In genomic region chr13:44106231-44107152, GRCh38 we compare ENCODE assay signal across 25 cellular contexts.
DNase-seq lines count a peak whose midpoint lies in the region; ATAC-seq, FAIRE-seq and TF ChIP-seq lines count a peak whose summit lies in the region.
"Had no signal": no experiment of that assay in that cellular context is flagged by ENCODE, and none has a peak within 500 bp of the region (broad histone marks: within the 10 kb centered on the region; RNA-seq: fewer than 3 reads in every experiment).

No MANE protein-coding gene starts in this region.

- 52% methylated on average over 5 of the region's 6 CpGs for WGBS in right lobe of liver (ENCODE audit: insufficient coverage, low coverage, low lambda C conversion rate, missing lambda C conversion rate)
- 42 to 61% (median 50%) methylated on average over 6 of the region's 6 CpGs for WGBS in small intestine, 3 donors
- WGBS in esophagus squamous epithelium, 2 donors = 46 to 61% methylated on average over 5 of the region's 6 CpGs

- H3K9me3 ChIP-seq in colonic mucosa (no peaks in the 10 kb centered on the region), right lobe of liver (no peaks in the 10 kb centered on the region), small intestine (ENCODE audit: control insufficient read depth, low read depth) (no peaks in the 10 kb centered on the region), mucosa of descending colon (no peaks in the 10 kb centered on the region), esophagus squamous epithelium (no peaks in the 10 kb centered on the region)

- peak overlapping the region; percentile 79 for H3K27ac ChIP-seq in colonic mucosa
- H3K27ac ChIP-seq in right lobe of liver = peak overlapping the region; percentile 60 to 82 (median 68)
- peak overlapping the region; percentile 72 to 90 for H3K27ac ChIP-seq in small intestine (ENCODE audit: low read depth in 1 of 2, low read length in 1 of 2)
- peak overlapping the region in 2 of 4 donors; percentile 2 to 37 for H3K27ac ChIP-seq in esophagus squamous epithelium
- H3K27ac ChIP-seq: SK-N-MC had no signal

- TF ChIP-seq CTCF in colonic mucosa (IDR thresholded peaks at IDR 0.05) = no peak
- TF ChIP-seq CTCF in right lobe of liver (IDR thresholded peaks at IDR 0.05) = no peak
- TF ChIP-seq CTCF in mucosa of descending colon (IDR thresholded peaks at IDR 0.05) = no peak
- TF ChIP-seq CTCF in esophagus squamous epithelium (IDR thresholded peaks at IDR 0.05) = no peak

- DNase-seq in HT-29 (ENCODE audit: low spot score) = peak; percentile 37
- DNase-seq in colonic mucosa = no peak
- no peak for DNase-seq in right lobe of liver
- peak; percentile 59 for DNase-seq in small intestine
- no peak for DNase-seq in mucosa of descending colon
- DNase-seq in esophagus squamous epithelium (lab: John Stamatoyannopoulos, UW) = no peak
- DNase-seq in activated CD8-positive, alpha-beta memory T cell treated with anti-CD3 and anti-CD28 coated beads for 24 hours = no peak
- DNase-seq: activated CD4-positive, alpha-beta T cell treated with anti-CD3 and anti-CD28 coated beads, Interleukin-2, amount 10 ng/mL, durations not matched to agents 7 days and 5 days; endodermal cell; glutamatergic neuron; IMR-90; NCI-H1417; NCI-H510A; NK-92 treated with Interleukin-12 subunit alpha and Interleukin-12 subunit beta, amount 100 ng/mL, for 24 hours; stimulated activated CD4-positive, alpha-beta T cell treated with anti-CD3 and anti-CD28 coated beads, Interleukin-4, amount 100 ng/mL, for 24 hours; stomach; T-helper 17 cell had no signal

- H3K4me3 ChIP-seq in colonic mucosa (no peak overlapping the region), right lobe of liver (no peak overlapping the region), small intestine (ENCODE audit: low read depth in 1 of 2, low read length in 2 of 2) (no peak overlapping the region), mucosa of descending colon (no peak overlapping the region), esophagus squamous epithelium (no peak overlapping the region)
- H3K4me3 ChIP-seq: SK-N-MC, smooth muscle cell, stomach had no signal

- FAIRE-seq in small intestine (lab: Jason Lieb, UNC) = no peak
- FAIRE-seq: H1, RCC 7860 had no signal

- H3K9ac ChIP-seq in colonic mucosa (ENCODE audit: low read depth in 2 of 2, low read length in 2 of 2) = no peak overlapping the region

- H3K4me1 ChIP-seq in colonic mucosa (no peaks in the 10 kb centered on the region), right lobe of liver (peaks cover 0 to 61% (median 28%) of the 10 kb centered on the region in 4 donors), small intestine (ENCODE audit: control insufficient read depth in 2 of 2, insufficient read depth in 1 of 2, low read depth in 1 of 2, low read length in 1 of 2) (peaks cover 28 to 32% of the 10 kb centered on the region in 2 donors), mucosa of descending colon (ENCODE audit: low read depth) (peaks cover 40% of the 10 kb centered on the region), esophagus squamous epithelium (peaks cover 0 to 40% (median 23%) of the 10 kb centered on the region in 3 donors)

- H3K36me3 ChIP-seq in colonic mucosa = no peaks in the 10 kb centered on the region
- H3K36me3 ChIP-seq in right lobe of liver = no peaks in the 10 kb centered on the region
- H3K36me3 ChIP-seq in small intestine (ENCODE audit: control insufficient read depth in 2 of 2, insufficient read depth in 2 of 2, low read length in 2 of 2) = no peaks in the 10 kb centered on the region
- no peaks in the 10 kb centered on the region for H3K36me3 ChIP-seq in mucosa of descending colon (ENCODE audit: low read depth)
- H3K36me3 ChIP-seq in esophagus squamous epithelium = no peaks in the 10 kb centered on the region
- H3K36me3 ChIP-seq: stomach had no signal

- no peak for TF ChIP-seq POLR2A in right lobe of liver (IDR thresholded peaks at IDR 0.05)
- no peak for TF ChIP-seq POLR2A in esophagus squamous epithelium (IDR thresholded peaks at IDR 0.05)

- intact Hi-C loops in colonic mucosa (cut with DNase I) = no loop called here
- intact Hi-C loops in right lobe of liver (cut with DNase I) = no loop called here
- intact Hi-C loops in mucosa of descending colon (cut with DNase I, micrococcal nuclease) = no loop called here
- intact Hi-C loops in esophagus squamous epithelium (cut with DNase I) = no loop called here

- no peaks in the 10 kb centered on the region for H3K27me3 ChIP-seq in colonic mucosa
- H3K27me3 ChIP-seq in right lobe of liver = no peaks in the 10 kb centered on the region
- H3K27me3 ChIP-seq in small intestine (ENCODE audit: control insufficient read depth in 2 of 2, insufficient read depth in 2 of 2, low read length in 2 of 2) = no peaks in the 10 kb centered on the region
- no peaks in the 10 kb centered on the region for H3K27me3 ChIP-seq in esophagus squamous epithelium
- H3K27me3 ChIP-seq: stomach had no signal

- ATAC-seq in right lobe of liver = no peak
- ATAC-seq in mucosa of descending colon = no peak
- ATAC-seq in HG03095 (IDR thresholded peaks at IDR 0.05; ENCODE audit: unreplicated experiment) = no peak
- ATAC-seq: activated naive CD4-positive, alpha-beta T cell treated with anti-CD3 and anti-CD28 coated beads, Interleukin-2, amount 50 U/mL, for 72 hours; activated T-helper 17 cell treated with anti-CD3 and anti-CD28 coated beads, Interleukin-2, amount 50 U/mL, for 72 hours; natural killer cell treated with Interleukin-12 subunit alpha and Interleukin-12 subunit beta and Interleukin-15 and Interleukin-18, amount 100 ng/mL, for 72 hours; T-helper 17 cell had no signal

Comparison
In these comparisons a context has a peak if more than half of its experiments do, and no peak if none do; other contexts are left out.
1. DNase-seq: peak in HT-29 (single experiment) and small intestine (single experiment); none in colonic mucosa (single experiment), right lobe of liver (0 of 3), mucosa of descending colon (0 of 3), esophagus squamous epithelium (single experiment) and activated CD8-positive, alpha-beta memory T cell treated with anti-CD3 and anti-CD28 coated beads for 24 hours (single experiment).